Comparison of ENCODE assay signal across 15 cellular contexts in genomic region chr1:157404063-157404501, GRCh38.
DNase-seq lines count a peak whose midpoint lies in the region; ATAC-seq, FAIRE-seq and TF ChIP-seq lines count a peak whose summit lies in the region.
"Had no signal": no experiment of that assay in that cellular context is flagged by ENCODE, and none has a peak within 500 bp of the region (broad histone marks: within the 10 kb centered on the region; RNA-seq: fewer than 3 reads in every experiment).

No MANE protein-coding gene starts in this region.

- H3K27ac ChIP-seq in lower lobe of right lung (peak overlapping the region; percentile 41), pancreas (no peak overlapping the region)
- H3K27ac ChIP-seq: cardiac muscle cell, parathyroid adenoma had no signal

- intact Hi-C loops in lower lobe of right lung (cut with DNase I) (no loop called here), pancreas (cut with DNase I) (no loop called here)

- ATAC-seq in GM18517 (IDR thresholded peaks at IDR 0.05; ENCODE audit: unreplicated experiment) (peak; percentile 14), GM21786 (IDR thresholded peaks at IDR 0.05; ENCODE audit: unreplicated experiment) (peak; percentile 26), lower lobe of right lung (no peak), pancreas (no peak)
- ATAC-seq in stimulated activated naive CD8-positive, alpha-beta T cell treated with anti-CD3 and anti-CD28 coated beads, Interleukin-15, amount 100 ng/mL, for 72 hours = no peak
- ATAC-seq: left lobe of liver had no signal

- H3K9me3 ChIP-seq in lower lobe of right lung (no peaks in the 10 kb centered on the region), pancreas (no peaks in the 10 kb centered on the region)

- no peaks in the 10 kb centered on the region for H3K9me3 Mint-ChIP-seq in stimulated activated naive CD8-positive, alpha-beta T cell treated with anti-CD3 and anti-CD28 coated beads, Interleukin-15, amount 100 ng/mL, for 72 hours
- H3K9me3 Mint-ChIP-seq: T-helper 1 cell treated with Interleukin-12 subunit alpha and Interleukin-12 subunit beta and Interleukin-4 antibody, amounts not matched to agents 30 μg/mL and 1 μg/mL, for 36 hours had no signal

- H3K27ac Mint-ChIP-seq in stimulated activated naive CD8-positive, alpha-beta T cell treated with anti-CD3 and anti-CD28 coated beads, Interleukin-15, amount 100 ng/mL, for 72 hours = peak overlapping the region in 1 of 2 donors; percentile 68
- H3K27ac Mint-ChIP-seq: T-helper 1 cell treated with Interleukin-12 subunit alpha and Interleukin-12 subunit beta and Interleukin-4 antibody, amounts not matched to agents 30 μg/mL and 1 μg/mL, for 36 hours had no signal

- FAIRE-seq in pancreas (lab: Jason Lieb, UNC) = no peak

- H3K4me3 Mint-ChIP-seq in stimulated activated naive CD8-positive, alpha-beta T cell treated with anti-CD3 and anti-CD28 coated beads, Interleukin-15, amount 100 ng/mL, for 72 hours = no peak overlapping the region
- H3K4me3 Mint-ChIP-seq: T-helper 1 cell treated with Interleukin-12 subunit alpha and Interleukin-12 subunit beta and Interleukin-4 antibody, amounts not matched to agents 30 μg/mL and 1 μg/mL, for 36 hours had no signal

- peaks cover 11% of the 10 kb centered on the region for H3K4me1 ChIP-seq in lower lobe of right lung
- H3K4me1 ChIP-seq in pancreas = no peaks in the 10 kb centered on the region
- H3K4me1 ChIP-seq: parathyroid adenoma had no signal

- no peaks in the 10 kb centered on the region for H3K36me3 ChIP-seq in lower lobe of right lung
- H3K36me3 ChIP-seq in pancreas = no peaks in the 10 kb centered on the region
- H3K36me3 ChIP-seq: cardiac muscle cell had no signal

- no peak overlapping the region for H3K4me3 ChIP-seq in lower lobe of right lung
- H3K4me3 ChIP-seq in pancreas = no peak overlapping the region
- H3K4me3 ChIP-seq: cardiac muscle cell had no signal

- 81 to 87% methylated on average over 3 of the region's 3 CpGs for WGBS in pancreas, 2 donors

- H3K27me3 ChIP-seq in lower lobe of right lung (ENCODE audit: low read depth) (no peaks in the 10 kb centered on the region), pancreas (no peaks in the 10 kb centered on the region)
- H3K27me3 ChIP-seq: cardiac muscle cell had no signal

- DNase-seq in NOMO-1 treated with DMSO at 0.1 percent for 48 hours (lab: John Stamatoyannopoulos, UW; ENCODE audit: unreplicated experiment) (peak; percentile 89), lower lobe of right lung (no peak), activated T-cell treated with anti-CD3 and anti-CD28 coated beads for 4 hours (no peak), pancreas (no peak), NCI-H446 (lab: John Stamatoyannopoulos, UW) (no peak)
- no peak for DNase-seq in stimulated activated naive CD8-positive, alpha-beta T cell treated with anti-CD3 and anti-CD28 coated beads, Interleukin-15, amount 100 ng/mL, for 72 hours
- DNase-seq: activated T-cell treated with anti-CD3 and anti-CD28 coated beads, Interleukin-2, amount 50 U/mL, for 1 hour; NCI-H526 treated with DMSO at 0.1 percent for 48 hours; trophoblast cell had no signal

- TF ChIP-seq CTCF in lower lobe of right lung (IDR thresholded peaks at IDR 0.05) = no peak
- TF ChIP-seq CTCF in pancreas (IDR thresholded peaks at IDR 0.05) = no peak

- H3K4me1 Mint-ChIP-seq in stimulated activated naive CD8-positive, alpha-beta T cell treated with anti-CD3 and anti-CD28 coated beads, Interleukin-15, amount 100 ng/mL, for 72 hours = peaks cover 9% of the 10 kb centered on the region

- H3K27me3 Mint-ChIP-seq in stimulated activated naive CD8-positive, alpha-beta T cell treated with anti-CD3 and anti-CD28 coated beads, Interleukin-15, amount 100 ng/mL, for 72 hours = peaks cover 45% of the 10 kb centered on the region

Comparison
In these comparisons a context has a peak if more than half of its experiments do, and no peak if none do; other contexts are left out.
1. ATAC-seq: peak in GM18517 (single experiment) and GM21786 (single experiment); none in lower lobe of right lung (0 of 2), stimulated activated naive CD8-positive, alpha-beta T cell treated with anti-CD3 and anti-CD28 coated beads, Interleukin-15, amount 100 ng/mL, for 72 hours (single experiment) and pancreas (0 of 4).